ENCODE assay signal across 8 cellular contexts in genomic region chr20:51767867-51768758, GRCh38. TPM values are rescaled to one million over a fixed set of nuclear protein-coding genes. Genes with fewer than 3 reads are reported as not detected.
DNase-seq lines count a peak whose midpoint lies in the region; ATAC-seq and TF ChIP-seq lines count a peak whose summit lies in the region.

A gene with protein sequence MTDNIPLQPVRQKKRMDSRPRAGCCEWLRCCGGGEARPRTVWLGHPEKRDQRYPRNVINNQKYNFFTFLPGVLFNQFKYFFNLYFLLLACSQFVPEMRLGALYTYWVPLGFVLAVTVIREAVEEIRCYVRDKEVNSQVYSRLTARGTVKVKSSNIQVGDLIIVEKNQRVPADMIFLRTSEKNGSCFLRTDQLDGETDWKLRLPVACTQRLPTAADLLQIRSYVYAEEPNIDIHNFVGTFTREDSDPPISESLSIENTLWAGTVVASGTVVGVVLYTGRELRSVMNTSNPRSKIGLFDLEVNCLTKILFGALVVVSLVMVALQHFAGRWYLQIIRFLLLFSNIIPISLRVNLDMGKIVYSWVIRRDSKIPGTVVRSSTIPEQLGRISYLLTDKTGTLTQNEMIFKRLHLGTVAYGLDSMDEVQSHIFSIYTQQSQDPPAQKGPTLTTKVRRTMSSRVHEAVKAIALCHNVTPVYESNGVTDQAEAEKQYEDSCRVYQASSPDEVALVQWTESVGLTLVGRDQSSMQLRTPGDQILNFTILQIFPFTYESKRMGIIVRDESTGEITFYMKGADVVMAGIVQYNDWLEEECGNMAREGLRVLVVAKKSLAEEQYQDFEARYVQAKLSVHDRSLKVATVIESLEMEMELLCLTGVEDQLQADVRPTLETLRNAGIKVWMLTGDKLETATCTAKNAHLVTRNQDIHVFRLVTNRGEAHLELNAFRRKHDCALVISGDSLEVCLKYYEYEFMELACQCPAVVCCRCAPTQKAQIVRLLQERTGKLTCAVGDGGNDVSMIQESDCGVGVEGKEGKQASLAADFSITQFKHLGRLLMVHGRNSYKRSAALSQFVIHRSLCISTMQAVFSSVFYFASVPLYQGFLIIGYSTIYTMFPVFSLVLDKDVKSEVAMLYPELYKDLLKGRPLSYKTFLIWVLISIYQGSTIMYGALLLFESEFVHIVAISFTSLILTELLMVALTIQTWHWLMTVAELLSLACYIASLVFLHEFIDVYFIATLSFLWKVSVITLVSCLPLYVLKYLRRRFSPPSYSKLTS (minus strand): TSS chr20:51768390. CDS start chr20:51768369, 21 bp downstream.

- ATAC-seq in HG02571 (IDR thresholded peaks at IDR 0.05; ENCODE audit: unreplicated experiment), result no peak

- H3K36me3 Mint-ChIP-seq in brain, result peaks cover 16% of the 10 kb centered on the region

- DNase-seq in AG10803 (ENCODE audit: low read depth) (peak; percentile 35), HK-2 (ENCODE audit: unreplicated experiment) (peak; percentile 23), retinal pigment epithelial cell (ENCODE audit: low read depth) (no peak), globus pallidus (ENCODE audit: low spot score) (no peak), SIG-M5 (lab: John Stamatoyannopoulos, UW) (no peak)

- H3K27ac Mint-ChIP-seq in brain, result peak within 1 kb of the TSS; percentile 95 to 98 (median 96)

- H3K9me3 Mint-ChIP-seq in brain, result peaks cover 0 to 6% (median 2%) of the 10 kb centered on the region in 5 experiments

- H3K4me3 ChIP-seq in AG10803 (ENCODE audit: low read length) (peak within 1 kb of the TSS; percentile 84), iPS-11a (ENCODE audit: low read depth, low read length) (peak within 1 kb of the TSS; percentile 69), retinal pigment epithelial cell (ENCODE audit: low read length) (peak within 1 kb of the TSS; percentile 80)

- no peak for TF ChIP-seq CTCF in AG10803 (conservative IDR thresholded peaks at IDR 0.05; ENCODE audit: low read length)
- peak in 1 of 2 experiments; percentile 40 for TF ChIP-seq CTCF in brain (conservative IDR thresholded peaks at IDR 0.05)
- TF ChIP-seq CTCF in retinal pigment epithelial cell (conservative IDR thresholded peaks at IDR 0.05; ENCODE audit: low read depth, low read length), result no peak

- H3K27me3 Mint-ChIP-seq in brain, result peaks cover 3% of the 10 kb centered on the region

- peaks cover 15% of the 10 kb centered on the region for H3K4me1 Mint-ChIP-seq in brain

- peak within 1 kb of the TSS; percentile 90 to 96 (median 93) for H3K4me3 Mint-ChIP-seq in brain

RNA-seq across cellular contexts. Expression of the gene that starts here (rescaled TPM):
- 71.9 TPM for polyA plus RNA-seq in brain (ENCODE audit: insufficient read depth, low read depth, low replicate concordance)

Comparison
In these comparisons a context has a peak if more than half of its experiments do, and no peak if none do; other contexts are left out.
1. DNase-seq: peak in AG10803 (single experiment) and HK-2 (single experiment); none in retinal pigment epithelial cell (single experiment), globus pallidus (single experiment) and SIG-M5 (single experiment).
2. Peak in every context shown above with its lines, with median percentiles within 50 percentile points of each other: H3K4me3 ChIP-seq.